ENCODE assay signal across 1 cellular context in genomic region chr3:38346584-38347410, GRCh38.
TF ChIP-seq lines count a peak whose summit lies in the region.

XYLB (plus strand) TSS chr3:38346785; CDS start chr3:38346869, 84 bp downstream.

TF ChIP-seq in HepG2, 621 proteins besides CTCF, POLR2A, EP300 and RAD21 (continued from another document and continues in another):
- TF ChIP-seq NRL (CRISPR knock-in tag; IDR thresholded peaks at IDR 0.05; ENCODE audit: borderline replicate concordance) (peak; percentile 92), ETV6 (CRISPR knock-in tag; conservative IDR thresholded peaks at IDR 0.05) (no peak; the same call in 1 of the 2 replicates), PHF21A (CRISPR knock-in tag; IDR thresholded peaks at IDR 0.05) (peak; percentile 72), ARNT2 (CRISPR knock-in tag; IDR thresholded peaks at IDR 0.05; ENCODE audit: low read depth) (peak; percentile 93), TCF12 (IDR thresholded peaks at IDR 0.05) (no peak), TCF12 (CRISPR knock-in tag; IDR thresholded peaks at IDR 0.05) (peak; percentile 75; the same call in 1 of the 2 replicates), SP140L (CRISPR knock-in tag; IDR thresholded peaks at IDR 0.05; ENCODE audit: borderline replicate concordance) (no peak), SUZ12 (IDR thresholded peaks at IDR 0.05; ENCODE audit: low read depth, low read length) (no peak), TBX3 (IDR thresholded peaks at IDR 0.05; ENCODE audit: borderline replicate concordance) (no peak; the same call in 1 of the 2 replicates), RNF2 (conservative IDR thresholded peaks at IDR 0.05; ENCODE audit: low read depth) (peak; percentile 97), HBP1 (CRISPR knock-in tag; IDR thresholded peaks at IDR 0.05; ENCODE audit: low read depth) (peak; percentile 25; the same call in 1 of the 2 replicates), RBAK (CRISPR knock-in tag; IDR thresholded peaks at IDR 0.05) (no peak), ZNF616 (CRISPR knock-in tag; IDR thresholded peaks at IDR 0.05; ENCODE audit: low read depth) (peak; percentile 87), POGZ (CRISPR knock-in tag; IDR thresholded peaks at IDR 0.05) (peak; percentile 93), RBM22 (optimal IDR thresholded peaks at IDR 0.05; ENCODE audit: low read length) (peak; percentile 37), FOXP4 (CRISPR knock-in tag; IDR thresholded peaks at IDR 0.05) (peak; percentile 63), GLMP (CRISPR knock-in tag; IDR thresholded peaks at IDR 0.05; ENCODE audit: borderline replicate concordance) (peak; percentile 51; the same call in 1 of the 2 replicates), ZNF713 (CRISPR knock-in tag; IDR thresholded peaks at IDR 0.05) (no peak), ZNF143 (CRISPR knock-in tag; IDR thresholded peaks at IDR 0.05) (peak; percentile 71), BRF2 (CRISPR knock-in tag; IDR thresholded peaks at IDR 0.05) (peak; percentile 70; the same call in 1 of the 2 replicates), ZNF264 (CRISPR knock-in tag; IDR thresholded peaks at IDR 0.05) (peak; percentile 86), NR2C2 (CRISPR knock-in tag; IDR thresholded peaks at IDR 0.05; ENCODE audit: borderline replicate concordance) (peak; percentile 62; the same call in 1 of the 2 replicates), NFYB (CRISPR knock-in tag; IDR thresholded peaks at IDR 0.05) (peak; percentile 45; the same call in 1 of the 2 replicates), ZNF567 (CRISPR knock-in tag; IDR thresholded peaks at IDR 0.05; ENCODE audit: borderline replicate concordance) (peak; percentile 88; the same call in 1 of the 2 replicates), PBX3 (CRISPR knock-in tag; IDR thresholded peaks at IDR 0.05; ENCODE audit: borderline replicate concordance) (no peak), NONO (IDR thresholded peaks at IDR 0.05) (no peak), NONO (CRISPR knock-in tag; conservative IDR thresholded peaks at IDR 0.05) (peak; percentile 92), SIX4 (CRISPR knock-in tag; IDR thresholded peaks at IDR 0.05) (0 out of 2 replicates have a peak, but pooled peaks have one; percentile 21), NFIB (CRISPR knock-in tag; IDR thresholded peaks at IDR 0.05; ENCODE audit: borderline replicate concordance) (peak; percentile 88; the same call in 1 of the 2 replicates), TEAD3 (CRISPR knock-in tag; optimal IDR thresholded peaks at IDR 0.05; ENCODE audit: borderline replicate concordance) (peak; percentile 62), ZNF557 (CRISPR knock-in tag; IDR thresholded peaks at IDR 0.05) (peak; percentile 88; the same call in 1 of the 2 replicates), NCOA5 (CRISPR knock-in tag; IDR thresholded peaks at IDR 0.05) (no peak), POLR2AphosphoS5 (IDR thresholded peaks at IDR 0.05; ENCODE audit: low read depth, low read length) (peak; percentile 80), PAXIP1 (CRISPR knock-in tag; conservative IDR thresholded peaks at IDR 0.05) (peak; percentile 56), FOXM1 (CRISPR knock-in tag; IDR thresholded peaks at IDR 0.05) (no peak), ZFAT (CRISPR knock-in tag; conservative IDR thresholded peaks at IDR 0.05) (no peak), ZNF619 (CRISPR knock-in tag; IDR thresholded peaks at IDR 0.05) (peak; percentile 55; the same call in 1 of the 2 replicates), E2F2 (CRISPR knock-in tag; IDR thresholded peaks at IDR 0.05; ENCODE audit: borderline replicate concordance) (0 out of 2 replicates have a peak, but pooled peaks have one; percentile 84), STAG1 (CRISPR knock-in tag; IDR thresholded peaks at IDR 0.05) (peak; percentile 74), ZBTB4 (CRISPR knock-in tag; IDR thresholded peaks at IDR 0.05; ENCODE audit: borderline replicate concordance) (peak; percentile 50; the same call in 1 of the 2 replicates), GRHL1 (CRISPR knock-in tag; conservative IDR thresholded peaks at IDR 0.05) (no peak), ZNF335 (CRISPR knock-in tag; IDR thresholded peaks at IDR 0.05) (peak; percentile 46; the same call in 1 of the 2 replicates), ZNF598 (CRISPR knock-in tag; IDR thresholded peaks at IDR 0.05; ENCODE audit: borderline replicate concordance) (peak; percentile 88; the same call in 1 of the 2 replicates), RXRA (CRISPR knock-in tag; IDR thresholded peaks at IDR 0.05) (peak; percentile 82), ZNF225 (CRISPR knock-in tag; IDR thresholded peaks at IDR 0.05) (no peak; the same call in 1 of the 2 replicates), ZBTB42 (CRISPR knock-in tag; IDR thresholded peaks at IDR 0.05) (peak; percentile 78; the same call in 1 of the 2 replicates), ONECUT2 (CRISPR knock-in tag; IDR thresholded peaks at IDR 0.05) (peak; percentile 61), CHD4 (IDR thresholded peaks at IDR 0.05; ENCODE audit: borderline replicate concordance, low read length) (no peak), CEBPB (IDR thresholded peaks at IDR 0.05; ENCODE audit: borderline replicate concordance, low read depth, low read length) (no peak)
